12 cellular contexts compared by ENCODE assay signal in the genomic region with DNA sequence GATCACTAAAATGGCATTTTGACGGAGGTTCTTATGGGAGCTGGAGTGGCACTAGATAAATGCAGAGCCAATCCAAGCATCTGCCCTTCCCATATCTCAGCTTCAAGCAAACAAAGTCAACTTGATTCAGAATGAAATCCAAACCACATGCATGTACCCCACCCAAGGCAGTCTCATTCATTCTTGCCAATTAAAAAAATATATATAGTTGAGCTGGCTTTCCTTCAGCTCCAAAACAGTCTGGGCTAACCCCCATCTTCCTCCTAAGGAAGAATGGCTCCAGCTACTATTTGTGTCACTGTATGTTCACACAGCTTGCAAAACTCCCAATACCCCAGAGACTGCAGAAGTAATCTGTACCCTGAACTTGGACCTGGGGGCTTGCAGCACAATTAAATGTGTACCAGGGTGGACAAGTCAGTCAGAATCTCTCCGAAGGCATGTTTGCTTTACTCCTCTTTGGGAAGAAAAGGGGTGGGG. TPM values are rescaled to one million over a fixed set of nuclear protein-coding genes. Genes with fewer than 3 reads are reported as not detected.
DNase-seq lines count a peak whose midpoint lies in the region; ATAC-seq and TF ChIP-seq lines count a peak whose summit lies in the region.
"Had no signal": no experiment of that assay in that cellular context is flagged by ENCODE, and none has a peak within 500 bp of the region (broad histone marks: within the 10 kb centered on the region; RNA-seq: fewer than 3 reads in every experiment).

No MANE protein-coding gene starts in this region.

- H3K9me3 Mint-ChIP-seq in activated naive CD4-positive, alpha-beta T cell treated with anti-CD3 and anti-CD28 coated beads, Interleukin-2, amount 50 U/mL, for 72 hours = no peaks in the 10 kb centered on the region

- H3K4me3 ChIP-seq in HL-60 (replicated peaks; ENCODE audit: insufficient read depth, low read length) (no peak overlapping the region), right cardiac atrium (ENCODE audit: low read length) (no peak overlapping the region), skin epidermis (no peak overlapping the region)

- DNase-seq in HL-60 (ENCODE audit: low read depth in 1 of 2, low spot score in 1 of 2) = no peak
- no peak for DNase-seq in activated naive CD4-positive, alpha-beta T cell treated with anti-CD3 and anti-CD28 coated beads, Interleukin-2, amount 50 U/mL, for 72 hours (ENCODE audit: low spot score in 2 of 2)
- no peak for DNase-seq in right cardiac atrium
- no peak for DNase-seq in posterior vena cava (ENCODE audit: low spot score)
- no peak for DNase-seq in NCI-H1930 (lab: John Stamatoyannopoulos, UW)
- DNase-seq: activated CD4-positive, alpha-beta T cell treated with anti-CD3 and anti-CD28 coated beads for 1 hour; NCI-H774 had no signal

- H3K27ac Mint-ChIP-seq in activated naive CD4-positive, alpha-beta T cell treated with anti-CD3 and anti-CD28 coated beads, Interleukin-2, amount 50 U/mL, for 72 hours = peak overlapping the region; percentile 82 to 97

- ATAC-seq in activated naive CD4-positive, alpha-beta T cell treated with anti-CD3 and anti-CD28 coated beads, Interleukin-2, amount 50 U/mL, for 72 hours = no peak
- peak in 1 of 2 donors; percentile 5 for ATAC-seq in right cardiac atrium
- ATAC-seq in GM21447 (IDR thresholded peaks at IDR 0.05; ENCODE audit: unreplicated experiment) = no peak
- ATAC-seq in GM21528 (IDR thresholded peaks at IDR 0.05; ENCODE audit: low FRiP score, unreplicated experiment) = no peak

- 29% methylated on average over 2 of the region's 2 CpGs for WGBS in right cardiac atrium

- no peak for TF ChIP-seq CTCF in HL-60 (IDR thresholded peaks at IDR 0.05; ENCODE audit: insufficient read depth, low read length)

- H3K4me1 ChIP-seq in right cardiac atrium (ENCODE audit: control insufficient read depth, insufficient read depth, low read length) = peaks cover 21% of the 10 kb centered on the region

- H3K27me3 ChIP-seq in HL-60 (ENCODE audit: insufficient read depth, poor library complexity, severe bottlenecking) (no peaks in the 10 kb centered on the region), right cardiac atrium (ENCODE audit: control insufficient read depth, insufficient read depth) (no peaks in the 10 kb centered on the region)

- intact Hi-C loops in right cardiac atrium (cut with DNase I) (no loop called here), posterior vena cava (cut with DNase I) (loop anchor here (5.0 to 10.0 kb wide), 2 partner anchors 47 to 54 kb away; no protein-coding TSS in a partner anchor)

- H3K36me3 Mint-ChIP-seq in activated naive CD4-positive, alpha-beta T cell treated with anti-CD3 and anti-CD28 coated beads, Interleukin-2, amount 50 U/mL, for 72 hours = peaks cover 0 to 20% of the 10 kb centered on the region in 2 donors

- H3K9me3 ChIP-seq in right cardiac atrium (ENCODE audit: control insufficient read depth, low read length) = no peaks in the 10 kb centered on the region

- H3K27ac ChIP-seq in HL-60 (replicated peaks) (peak overlapping the region; percentile 72), right cardiac atrium (ENCODE audit: low read length) (peak overlapping the region; percentile 93), skin epidermis (peak overlapping the region in 17 of 21 experiments; percentile 3 to 87 (median 72))

RNA-seq across cellular contexts. Expression of gene GPR3, which starts 35.5 kb away (rescaled TPM):
- under 1 TPM; 0.25 to 0.72 TPM for total RNA-seq in activated naive CD4-positive, alpha-beta T cell treated with anti-CD3 and anti-CD28 coated beads, Interleukin-2, amount 50 U/mL, for 72 hours
- total RNA-seq in right cardiac atrium (1 to 10 TPM in 1 of 4 donors, under 1 TPM in 3; 0.46 to 3.3 (median 0.68) TPM), posterior vena cava (1 to 10 TPM in 1 of 2 donors, under 1 TPM in 1; 0.37 to 1.2 TPM)
- polyA plus RNA-seq in right cardiac atrium = 1.7 TPM

RNA-seq across cellular contexts. Expression of gene CD164L2, which starts 44.7 kb away (rescaled TPM):
- not detected for total RNA-seq in activated naive CD4-positive, alpha-beta T cell treated with anti-CD3 and anti-CD28 coated beads, Interleukin-2, amount 50 U/mL, for 72 hours
- not detected for total RNA-seq in right cardiac atrium
- polyA plus RNA-seq in right cardiac atrium = not detected
- not detected for total RNA-seq in posterior vena cava
- total RNA-seq: dermis microvascular lymphatic vessel endothelial cell, lung microvascular endothelial cell had no signal

RNA-seq across cellular contexts. Expression of gene FCN3, which starts 53.3 kb away (rescaled TPM):
- not detected for total RNA-seq in activated naive CD4-positive, alpha-beta T cell treated with anti-CD3 and anti-CD28 coated beads, Interleukin-2, amount 50 U/mL, for 72 hours
- total RNA-seq in right cardiac atrium (10 to 100 TPM in 3 of 4 donors, 1 to 10 TPM in 1; 5.8 to 46.0 (median 11.9) TPM), posterior vena cava (10 to 100 TPM; 10.4 to 11.6 TPM)
- 98.1 TPM for polyA plus RNA-seq in right cardiac atrium
- total RNA-seq: dermis microvascular lymphatic vessel endothelial cell, lung microvascular endothelial cell had no signal

Comparison
In these comparisons a context has a peak if more than half of its experiments do, and no peak if none do; other contexts are left out.
1. RNA of gene FCN3, which starts 53.3 kb away (total RNA-seq): 5.8 to 46.0 TPM in right cardiac atrium and 10.4 to 11.6 TPM in posterior vena cava; not detected in activated naive CD4-positive, alpha-beta T cell treated with anti-CD3 and anti-CD28 coated beads, Interleukin-2, amount 50 U/mL, for 72 hours; every median in the first group is over 4 times any median in the second.
2. intact Hi-C loops: an anchor here in posterior vena cava (5.0 to 10.0 kb wide); none called in right cardiac atrium.
3. Peak in every context shown above with its lines, with median percentiles within 50 percentile points of each other: H3K27ac ChIP-seq.